Comparison of ENCODE assay signal across 12 cellular contexts in the genomic region with DNA sequence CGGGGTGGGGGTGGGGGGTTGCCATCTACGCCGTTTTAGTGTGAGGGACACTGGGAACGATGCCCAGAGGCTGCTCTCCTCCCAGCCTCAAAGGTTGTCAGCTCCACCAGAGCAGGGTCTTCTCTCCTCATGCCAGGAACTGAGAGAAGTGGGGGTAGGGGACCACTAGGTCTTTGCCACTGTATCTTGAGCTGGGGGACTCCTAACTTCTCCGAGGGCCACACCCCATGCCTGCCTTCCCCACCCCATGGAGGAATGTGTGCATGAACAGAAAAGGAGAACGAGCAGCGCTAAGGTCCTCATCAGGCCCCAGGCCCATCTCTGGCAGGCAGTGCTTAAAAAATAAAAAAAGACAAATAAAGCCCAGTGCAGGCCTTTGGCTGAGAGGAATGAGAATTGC. TPM values are rescaled to one million over a fixed set of nuclear protein-coding genes. Genes with fewer than 3 reads are reported as not detected.
A peak's percentile ranks its signal among the peaks of the same experiment; 100 is the strongest.
DNase-seq lines count a peak whose midpoint lies in the region; ATAC-seq lines count a peak whose summit lies in the region.
"Had no signal": no experiment of that assay in that cellular context is flagged by ENCODE, and none has a peak within 500 bp of the region (broad histone marks: within the 10 kb centered on the region; RNA-seq: fewer than 3 reads in every experiment).

No MANE protein-coding gene starts in this region.

- 37% methylated on average over 6 of the region's 7 CpGs for WGBS in mesenchymal stem cell

- peak overlapping the region; percentile 96 for H3K27ac Mint-ChIP-seq in activated T-cell treated with anti-CD3 and anti-CD28 coated beads, Interleukin-2, amount 50 U/mL, for 24 hours

- no peak overlapping the region for H3K4me2 ChIP-seq in mesenchymal stem cell (ENCODE audit: low read length, poor library complexity, severe bottlenecking)

- H2AK5ac ChIP-seq in mesenchymal stem cell (ENCODE audit: low read length, severe bottlenecking), result no peak overlapping the region

- H3K4me1 Mint-ChIP-seq in activated T-cell treated with anti-CD3 and anti-CD28 coated beads, Interleukin-2, amount 50 U/mL, for 24 hours (ENCODE audit: low read depth), result peaks cover 73% of the 10 kb centered on the region

- H3K4me1 ChIP-seq in adipocyte (ENCODE audit: control insufficient read depth, insufficient read depth, low read length), result peaks cover 26% of the 10 kb centered on the region
- peaks cover 27% of the 10 kb centered on the region for H3K4me1 ChIP-seq in mesenchymal stem cell (ENCODE audit: control insufficient read depth, insufficient read depth, low read depth, low read length)

- H3K4ac ChIP-seq in mesenchymal stem cell (ENCODE audit: low read depth in 1 of 2, low read length in 2 of 2), result no peak overlapping the region

- H3K36me3 ChIP-seq in adipocyte (ENCODE audit: control insufficient read depth, insufficient read depth, low read length, severe bottlenecking) (peaks cover 4% of the 10 kb centered on the region), mesenchymal stem cell (ENCODE audit: control insufficient read depth in 1 of 2, insufficient read depth in 2 of 2, low read depth in 1 of 2, low read length in 2 of 2) (peaks cover 21 to 23% of the 10 kb centered on the region in 2 experiments)

- no peaks in the 10 kb centered on the region for H3K9me3 Mint-ChIP-seq in activated T-cell treated with anti-CD3 and anti-CD28 coated beads, Interleukin-2, amount 50 U/mL, for 24 hours

- no peak overlapping the region for H2BK120ac ChIP-seq in mesenchymal stem cell (ENCODE audit: low read depth, low read length)

- H3K9ac ChIP-seq in adipocyte (ENCODE audit: low read length) (peak overlapping the region; percentile 86), mesenchymal stem cell (ENCODE audit: low read length) (peak overlapping the region; percentile 97)
- H3K9ac ChIP-seq: parathyroid adenoma had no signal

- H3K4me3 ChIP-seq in adipocyte (ENCODE audit: low read length), result no peak overlapping the region
- H3K4me3 ChIP-seq in mesenchymal stem cell (ENCODE audit: insufficient read depth in 1 of 2, low read depth in 1 of 2, low read length in 2 of 2), result no peak overlapping the region

- no peak for DNase-seq in activated T-cell treated with anti-CD3 and anti-CD28 coated beads, Interleukin-2, amount 50 U/mL, for 24 hours
- DNase-seq in activated T-cell treated with anti-CD3 and anti-CD28 coated beads for 4 hours, result no peak
- DNase-seq in adipocyte (ENCODE audit: low read depth), result no peak
- no peak for DNase-seq in mesenchymal stem cell
- no peak for DNase-seq in NOMO-1 treated with dmso at 0.1 percent for 144 hours (lab: John Stamatoyannopoulos, UW; ENCODE audit: unreplicated experiment)
- DNase-seq in stimulated activated CD4-positive, alpha-beta T cell treated with anti-CD3 and anti-CD28 coated beads, Interleukin-4, amount 100 ng/mL, for 1 hour, result no peak
- DNase-seq: AML-193, GOT3, NCI-H2081 had no signal

- no peak overlapping the region for H2BK12ac ChIP-seq in mesenchymal stem cell (ENCODE audit: low read length in 2 of 2)

- no peak overlapping the region for H3K18ac ChIP-seq in mesenchymal stem cell (ENCODE audit: low read depth in 1 of 2, low read length in 2 of 2)

- H3K14ac ChIP-seq in mesenchymal stem cell (ENCODE audit: low read length in 2 of 2), result no peak overlapping the region

- ATAC-seq in HG03159 (IDR thresholded peaks at IDR 0.05; ENCODE audit: unreplicated experiment), result no peak

- H4K8ac ChIP-seq in mesenchymal stem cell (ENCODE audit: low read length), result no peak overlapping the region

- H3K36me3 Mint-ChIP-seq in activated T-cell treated with anti-CD3 and anti-CD28 coated beads, Interleukin-2, amount 50 U/mL, for 24 hours (ENCODE audit: low read depth), result peaks cover 42% of the 10 kb centered on the region

- H2BK5ac ChIP-seq in mesenchymal stem cell (ENCODE audit: low read depth, low read length, poor library complexity, severe bottlenecking), result no peak overlapping the region

- no peaks in the 10 kb centered on the region for H3K27me3 ChIP-seq in adipocyte (replicated peaks; ENCODE audit: control insufficient read depth, insufficient read depth, low read length)
- no peaks in the 10 kb centered on the region for H3K27me3 ChIP-seq in mesenchymal stem cell (ENCODE audit: control insufficient read depth in 1 of 2, insufficient read depth in 1 of 2, low read length in 2 of 2)

- H2BK15ac ChIP-seq in mesenchymal stem cell (ENCODE audit: low read depth, poor library complexity, severe bottlenecking), result no peak overlapping the region

- H3K23ac ChIP-seq in mesenchymal stem cell (ENCODE audit: low read length in 2 of 2), result no peak overlapping the region

- no peaks in the 10 kb centered on the region for H3K27me3 Mint-ChIP-seq in activated T-cell treated with anti-CD3 and anti-CD28 coated beads, Interleukin-2, amount 50 U/mL, for 24 hours

- no peak overlapping the region for H3K27ac ChIP-seq in mesenchymal stem cell (ENCODE audit: low read length, poor library complexity, severe bottlenecking)
- H3K27ac ChIP-seq in temporal lobe (ENCODE audit: low read depth, low read length), result peak overlapping the region; percentile 70
- H3K27ac ChIP-seq: parathyroid adenoma had no signal

- no peak overlapping the region for H4K91ac ChIP-seq in mesenchymal stem cell (ENCODE audit: low read length)

- no peak overlapping the region for H3K4me3 Mint-ChIP-seq in activated T-cell treated with anti-CD3 and anti-CD28 coated beads, Interleukin-2, amount 50 U/mL, for 24 hours

- no peak overlapping the region for H2AFZ ChIP-seq in mesenchymal stem cell (ENCODE audit: low read depth, low read length)
- H2AFZ ChIP-seq: parathyroid adenoma had no signal

- H3K9me3 ChIP-seq in adipocyte (ENCODE audit: control insufficient read depth, low read length), result no peaks in the 10 kb centered on the region
- no peaks in the 10 kb centered on the region for H3K9me3 ChIP-seq in mesenchymal stem cell (ENCODE audit: control insufficient read depth, low read length)

- H3K79me1 ChIP-seq in mesenchymal stem cell (replicated peaks; ENCODE audit: low read length, poor library complexity, severe bottlenecking), result peaks cover 47% of the 10 kb centered on the region

RNA-seq across cellular contexts. Expression of gene PBXIP1, which starts 1.4 kb away (rescaled TPM):
- 69.2 TPM for polyA plus RNA-seq in mesenchymal stem cell (2013, experiment 1 of 2)
- 66.7 TPM for polyA plus RNA-seq in mesenchymal stem cell (2013, experiment 2 of 2)
- total RNA-seq in temporal lobe, result 17.2 TPM

RNA-seq across cellular contexts. Expression of gene PYGO2, which starts 4.3 kb away (rescaled TPM):
- 16.1 TPM for polyA plus RNA-seq in mesenchymal stem cell (2013, experiment 1 of 2)
- polyA plus RNA-seq in mesenchymal stem cell (2013, experiment 2 of 2), result 15.3 TPM
- total RNA-seq in temporal lobe, result 10.1 TPM

RNA-seq across cellular contexts. Expression of gene SHC1, which starts 13.3 kb away (rescaled TPM):
- 352 TPM for polyA plus RNA-seq in mesenchymal stem cell (2013, experiment 1 of 2)
- 344 TPM for polyA plus RNA-seq in mesenchymal stem cell (2013, experiment 2 of 2)
- 7.4 TPM for total RNA-seq in temporal lobe

RNA-seq across cellular contexts. Expression of gene CKS1B, which starts 17.2 kb away (rescaled TPM):
- 48.2 TPM for polyA plus RNA-seq in mesenchymal stem cell (2013, experiment 1 of 2)
- 48.8 TPM for polyA plus RNA-seq in mesenchymal stem cell (2013, experiment 2 of 2)
- 11.8 TPM for total RNA-seq in temporal lobe

RNA-seq across cellular contexts. Expression of gene PMVK, which starts 20.7 kb away (rescaled TPM):
- 21.3 TPM for polyA plus RNA-seq in mesenchymal stem cell (2013, experiment 1 of 2)
- polyA plus RNA-seq in mesenchymal stem cell (2013, experiment 2 of 2), result 21.1 TPM
- total RNA-seq in temporal lobe, result 13.5 TPM
